ENCODE assay signal across 3 cellular contexts in genomic region chr4:169013396-169013795, GRCh38.
TF ChIP-seq lines count a peak whose summit lies in the region.

No MANE protein-coding gene starts in this region.

TF ChIP-seq in SK-N-SH, 30 proteins besides CTCF, POLR2A, EP300 and RAD21 (continued from another document):
- TF ChIP-seq GATA2 (CRISPR knock-in tag; IDR thresholded peaks at IDR 0.05) (0 out of 2 replicates have a peak, but pooled peaks have one; percentile 27), MEF2A (IDR thresholded peaks at IDR 0.05; ENCODE audit: borderline replicate concordance, low read depth) (no peak), SMC3 (IDR thresholded peaks at IDR 0.05; ENCODE audit: low read depth, low read length) (no peak), ELF1 (IDR thresholded peaks at IDR 0.05) (no peak), RCOR1 (IDR thresholded peaks at IDR 0.05; ENCODE audit: low read length) (0 out of 2 replicates have a peak, but pooled peaks have one; percentile 21), SIN3A (IDR thresholded peaks at IDR 0.05; ENCODE audit: borderline replicate concordance, low read depth, low read length) (no peak)

TF ChIP-seq in SK-N-SH treated with all-trans-retinoic acid at 6 μM for 48 hours, 23 proteins besides CTCF, POLR2A, EP300 and RAD21 (continued from another document):
- TF ChIP-seq CREB5 (CRISPR knock-in tag; IDR thresholded peaks at IDR 0.05; ENCODE audit: low read depth) (no peak), CSDC2 (CRISPR knock-in tag; IDR thresholded peaks at IDR 0.05) (no peak)

TF ChIP-seq in K562, 482 proteins besides CTCF, POLR2A, EP300 and RAD21 (continued from another document and continues in another):
- TF ChIP-seq ATF3 (IDR thresholded peaks at IDR 0.05) (no peak), ATF3 (CRISPR knock-in tag; conservative IDR thresholded peaks at IDR 0.05) (no peak), TAF9B (IDR thresholded peaks at IDR 0.05; ENCODE audit: partially characterized antibody) (no peak), MCM3 (IDR thresholded peaks at IDR 0.05) (no peak), FIP1L1 (IDR thresholded peaks at IDR 0.05; ENCODE audit: low read depth, low read length, poor library complexity, severe bottlenecking) (no peak), ZNF146 (CRISPR knock-in tag; IDR thresholded peaks at IDR 0.05; ENCODE audit: unreplicated experiment) (no peak), VEZF1 (CRISPR knock-in tag; IDR thresholded peaks at IDR 0.05) (no peak), BCL6 (CRISPR knock-in tag; IDR thresholded peaks at IDR 0.05) (no peak), HDAC8 (tag; IDR thresholded peaks at IDR 0.05) (no peak), ZBTB26 (CRISPR knock-in tag; IDR thresholded peaks at IDR 0.05) (no peak), DPF2 (IDR thresholded peaks at IDR 0.05) (no peak), DDX20 (tag; IDR thresholded peaks at IDR 0.05; ENCODE audit: low read depth) (no peak), ZNF561 (CRISPR knock-in tag; conservative IDR thresholded peaks at IDR 0.05) (no peak), ARID1B (IDR thresholded peaks at IDR 0.05) (peak; percentile 36), AFF4 (CRISPR knock-in tag; IDR thresholded peaks at IDR 0.05) (no peak), SNIP1 (IDR thresholded peaks at IDR 0.05; ENCODE audit: low read depth) (no peak), NUFIP1 (IDR thresholded peaks at IDR 0.05; ENCODE audit: partially characterized antibody) (no peak), TEAD4 (IDR thresholded peaks at IDR 0.05; ENCODE audit: low read length) (0 out of 2 replicates have a peak, but pooled peaks have one; percentile 21), TEAD4 (CRISPR knock-in tag; IDR thresholded peaks at IDR 0.05; ENCODE audit: borderline replicate concordance) (no peak), PHF8 (IDR thresholded peaks at IDR 0.05; ENCODE audit: borderline replicate concordance, low read length) (no peak), ZNF592 (IDR thresholded peaks at IDR 0.05) (0 out of 2 replicates have a peak, but pooled peaks have one; percentile 19), KDM5B (IDR thresholded peaks at IDR 0.05; ENCODE audit: insufficient replicate concordance, low read depth, low read length) (no peak), ZNF696 (CRISPR knock-in tag; conservative IDR thresholded peaks at IDR 0.05) (no peak), ZSCAN29 (IDR thresholded peaks at IDR 0.05) (no peak), MYC (IDR thresholded peaks at IDR 0.05; ENCODE audit: low read depth, low read length) (peak; percentile 78), MYC (CRISPR knock-in tag; IDR thresholded peaks at IDR 0.05; ENCODE audit: borderline replicate concordance, low read depth) (no peak), PHB2 (IDR thresholded peaks at IDR 0.05; ENCODE audit: low read depth) (no peak), ELK1 (CRISPR knock-in tag; IDR thresholded peaks at IDR 0.05) (no peak), HDAC1 (IDR thresholded peaks at IDR 0.05) (no peak), BACH1 (tag; IDR thresholded peaks at IDR 0.05) (no peak), ZNF174 (CRISPR knock-in tag; IDR thresholded peaks at IDR 0.05) (no peak), U2AF1 (optimal IDR thresholded peaks at IDR 0.05; ENCODE audit: low read depth, low read length) (no peak)
